8 cellular contexts compared by ENCODE assay signal in the genomic region with DNA sequence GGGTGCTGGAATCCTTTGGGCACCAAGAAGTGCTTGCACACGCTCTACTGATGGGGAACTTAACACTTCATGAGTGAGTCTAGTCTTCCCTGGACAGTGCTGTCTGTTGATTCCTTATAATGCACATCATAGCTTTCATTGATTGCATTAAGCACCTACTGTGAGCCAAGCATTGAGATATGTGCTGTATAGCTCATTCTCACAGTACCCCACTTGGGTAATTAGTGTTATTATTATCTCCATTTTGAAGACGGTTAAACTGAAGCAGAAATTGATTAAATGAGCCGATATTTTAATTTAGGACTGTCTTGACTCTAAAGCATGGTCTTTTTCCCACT. TPM values are rescaled to one million over a fixed set of nuclear protein-coding genes. Genes with fewer than 3 reads are reported as not detected.
DNase-seq lines count a peak whose midpoint lies in the region; ATAC-seq, FAIRE-seq and TF ChIP-seq lines count a peak whose summit lies in the region.

No MANE protein-coding gene starts in this region.

- no peak for TF ChIP-seq POLR2A in GM12878 (IDR thresholded peaks at IDR 0.05; ENCODE audit: low read depth, low read length)

- peaks cover 24% of the 10 kb centered on the region for H3K36me3 Mint-ChIP-seq in activated naive CD4-positive, alpha-beta T cell treated with anti-CD3 and anti-CD28 coated beads, Interleukin-2, amount 10 ng/mL, durations not matched to agents 7 days and 5 days
- peaks cover 3% of the 10 kb centered on the region for H3K36me3 Mint-ChIP-seq in memory B cell
- H3K36me3 Mint-ChIP-seq in type B pancreatic cell = peaks cover 6% of the 10 kb centered on the region

- H3K4me3 ChIP-seq in GM12878 = peak overlapping the region; percentile 32; the same call in 1 of the 2 replicates

- H4K20me1 ChIP-seq in GM12878 (ENCODE audit: control insufficient read depth, insufficient read depth) = no peaks in the 10 kb centered on the region; the same call in 1 of the 2 replicates

- ATAC-seq in GM12878 (no peak), memory B cell (ENCODE audit: low read depth) (no peak), GM19455 (IDR thresholded peaks at IDR 0.05; ENCODE audit: unreplicated experiment) (no peak)

- peaks cover 6% of the 10 kb centered on the region for H3K79me2 ChIP-seq in GM12878 (ENCODE audit: control insufficient read depth, insufficient read depth, low read length)

- no peak for TF ChIP-seq RAD21 in GM12878 (IDR thresholded peaks at IDR 0.05; ENCODE audit: insufficient read depth, low read depth, low read length)

- no peaks in the 10 kb centered on the region; a peak in 2 of 4 replicates for H3K36me3 ChIP-seq in GM12878 (ENCODE audit: control insufficient read depth in 2 of 2, insufficient read depth in 2 of 2, low read length in 1 of 2)

- POLR2A ChIA-PET in GM12878 (lab: Charles Lee) = interaction anchor here (1.2 kb wide), 1 partner anchor 128 kb away, joined by 7 read pairs; the partner anchor contains the start of genes HTD2 and RPP14

- H3K4me2 ChIP-seq in GM12878 (ENCODE audit: control insufficient read depth, insufficient read depth) = peak overlapping the region; percentile 61

- no peak for TF ChIP-seq EP300 in GM12878 (IDR thresholded peaks at IDR 0.05; ENCODE audit: borderline replicate concordance in 1 of 2, control insufficient read depth in 1 of 2, low read depth in 2 of 2, low read length in 2 of 2)

- no peak for DNase-seq in activated naive CD4-positive, alpha-beta T cell treated with anti-CD3 and anti-CD28 coated beads, Interleukin-2, amount 10 ng/mL, durations not matched to agents 7 days and 5 days
- no peak for DNase-seq in activated naive CD4-positive, alpha-beta T cell treated with Interleukin-2 at 50 U/mL for 16 hours
- DNase-seq in GM12878 (ENCODE audit: low read depth, low spot score) = no peak
- DNase-seq in memory B cell (ENCODE audit: low spot score in 2 of 2) = no peak
- DNase-seq in type B pancreatic cell (ENCODE audit: extremely low spot score, unreplicated experiment) = no peak
- DNase-seq in SIG-M5 (lab: John Stamatoyannopoulos, UW) = no peak
- no peak for DNase-seq in SKM-1 treated with dmso at 0.1 percent for 144 hours (lab: John Stamatoyannopoulos, UW; ENCODE audit: unreplicated experiment)

- peaks cover 14% of the 10 kb centered on the region for H3K27me3 Mint-ChIP-seq in activated naive CD4-positive, alpha-beta T cell treated with anti-CD3 and anti-CD28 coated beads, Interleukin-2, amount 10 ng/mL, durations not matched to agents 7 days and 5 days
- no peaks in the 10 kb centered on the region for H3K27me3 Mint-ChIP-seq in memory B cell
- no peaks in the 10 kb centered on the region for H3K27me3 Mint-ChIP-seq in type B pancreatic cell

- no peak overlapping the region for H3K9ac ChIP-seq in GM12878 (ENCODE audit: control insufficient read depth, insufficient read depth, low read length)

- H3K9me3 Mint-ChIP-seq in activated naive CD4-positive, alpha-beta T cell treated with anti-CD3 and anti-CD28 coated beads, Interleukin-2, amount 10 ng/mL, durations not matched to agents 7 days and 5 days = no peaks in the 10 kb centered on the region
- H3K9me3 Mint-ChIP-seq in memory B cell (no peaks in the 10 kb centered on the region), type B pancreatic cell (no peaks in the 10 kb centered on the region)

- no peak overlapping the region for H3K27ac ChIP-seq in GM12878 (ENCODE audit: control insufficient read depth, insufficient read depth)

- H2AFZ ChIP-seq in GM12878 (ENCODE audit: control insufficient read depth, low read depth, low read length) = peak overlapping the region; percentile 86

- RAD21 ChIA-PET in GM12878 (lab: Charles Lee; ENCODE audit: unreplicated experiment) = interaction anchor here (0.8 to 1.0 kb wide), 2 partner anchors 19 to 128 kb away, joined by 3 to 4 read pairs; partner anchors contain the start of genes HTD2 and RPP14

- in situ Hi-C loops in GM12878 (cut with MboI) = no loop called here

- BruUV-seq in GM12878 (replicated peaks; lab: Mats Ljungman, UMichigan) = no TSS peak

- CTCF ChIA-PET in activated naive CD4-positive, alpha-beta T cell treated with anti-CD3 and anti-CD28 coated beads, Interleukin-2, amount 10 ng/mL, durations not matched to agents 7 days and 5 days (lab: Charles Lee) = interaction anchor here (1.2 to 1.3 kb wide), 2 partner anchors 18 to 84 kb away, joined by 3 read pairs; no protein-coding TSS in a partner anchor
- CTCF ChIA-PET in GM12878 (lab: Yijun Ruan, JAX) = interaction anchor here (0.7 to 2.3 kb wide), 7 partner anchors 14 to 216 kb away, joined by 3 to 7 read pairs (median 3); partner anchors contain the start of genes HTD2 and RPP14

- peak overlapping the region; percentile 79 for H3K4me3 Mint-ChIP-seq in activated naive CD4-positive, alpha-beta T cell treated with anti-CD3 and anti-CD28 coated beads, Interleukin-2, amount 10 ng/mL, durations not matched to agents 7 days and 5 days
- H3K4me3 Mint-ChIP-seq in memory B cell (peak overlapping the region; percentile 91), type B pancreatic cell (peak overlapping the region; percentile 93)

- peak; percentile 18 for FAIRE-seq in GM12878 (lab: Jason Lieb, UNC)

- intact Hi-C loops in GM12878 (cut with micrococcal nuclease; ENCODE audit: unreplicated experiment) = loop anchor here (5.0 kb wide), 1 partner anchor 98 kb away; no protein-coding TSS in a partner anchor

- H3K4me1 ChIP-seq in GM12878 (ENCODE audit: control insufficient read depth, insufficient read depth, low read length) = peaks cover 12% of the 10 kb centered on the region

- WGBS in GM12878 (ENCODE audit: insufficient coverage, insufficient replicate concordance, low lambda C conversion rate, missing lambda C conversion rate) = 65% methylated on average over 3 of the region's 3 CpGs

- peaks cover 27% of the 10 kb centered on the region for H3K4me1 Mint-ChIP-seq in activated naive CD4-positive, alpha-beta T cell treated with anti-CD3 and anti-CD28 coated beads, Interleukin-2, amount 10 ng/mL, durations not matched to agents 7 days and 5 days
- H3K4me1 Mint-ChIP-seq in memory B cell (peaks cover 16% of the 10 kb centered on the region), type B pancreatic cell (ENCODE audit: unreplicated experiment) (peaks cover 35% of the 10 kb centered on the region)

- H3K27me3 ChIP-seq in GM12878 (replicated peaks in 1 of 2; ENCODE audit: control insufficient read depth in 2 of 2, insufficient read depth in 2 of 2, low read length in 1 of 2) = no peaks in the 10 kb centered on the region

- TF ChIP-seq CTCF in GM12878 (IDR thresholded peaks at IDR 0.05 in 2 of 3, conservative IDR thresholded peaks at IDR 0.05 in 1 of 3; ENCODE audit: control insufficient read depth in 2 of 3, extremely low read depth in 1 of 3, insufficient read depth in 1 of 3, low read depth in 3 of 3, low read length in 3 of 3) (no peak), type B pancreatic cell (conservative IDR thresholded peaks at IDR 0.05) (no peak)

- H3K9me3 ChIP-seq in GM12878 (replicated peaks; ENCODE audit: control insufficient read depth, insufficient read depth, low read length) = no peaks in the 10 kb centered on the region

- SMC1A ChIA-PET in GM12878 (lab: Charles Lee; ENCODE audit: uncharacterized antibody, unreplicated experiment) = interaction anchor here (1.0 to 2.9 kb wide), 5 partner anchors 14 to 127 kb away, joined by 3 to 15 read pairs (median 4); partner anchors contain the start of genes HTD2 and RPP14

- peak overlapping the region; percentile 86 for H3K27ac Mint-ChIP-seq in activated naive CD4-positive, alpha-beta T cell treated with anti-CD3 and anti-CD28 coated beads, Interleukin-2, amount 10 ng/mL, durations not matched to agents 7 days and 5 days
- H3K27ac Mint-ChIP-seq in memory B cell = peak overlapping the region; percentile 93
- H3K27ac Mint-ChIP-seq in type B pancreatic cell = peak overlapping the region; percentile 81

TF ChIP-seq in GM12878, 131 proteins besides CTCF, POLR2A, EP300 and RAD21:
- TF ChIP-seq DPF2 (IDR thresholded peaks at IDR 0.05) = no peak
- TF ChIP-seq TCF12 (IDR thresholded peaks at IDR 0.05; ENCODE audit: low read depth, low read length) = no peak

RNA-seq across cellular contexts. Expression of gene PDHB, which starts 0.5 kb away (rescaled TPM):
- 50.9 and 55.7 TPM in 2 replicates for total RNA-seq in GM12878 (2013; cell fraction: nucleolus; rRNA removed)
- 68.6 and 83.4 TPM in 2 replicates for total RNA-seq in GM12878 (2014; rRNA removed)
- total RNA-seq in GM12878 (2014; rRNA removed; fragmentation: Illumina TruSeq; extraction: Trizol) = 83.2 and 85.3 TPM in 2 replicates
- total RNA-seq in GM12878 (2021) = 62.9 and 65.5 TPM in 2 replicates
- 32.4 TPM for polyA plus RNA-seq in GM12878 (2011; ENCODE audit: low read depth)
- 92.2 and 121 TPM in 2 replicates for polyA plus RNA-seq in GM12878 (2011; rRNA removed)
- polyA plus RNA-seq in GM12878 (2011; cell fraction: cytosol; rRNA removed) = 48.6 and 54.9 TPM in 2 replicates
- 33.9 and 44.6 TPM in 2 replicates for polyA plus RNA-seq in GM12878 (2011; cell fraction: nucleus; rRNA removed)
- 38.7 and 47.0 TPM in 2 replicates for polyA plus RNA-seq in GM12878 (2012)
- 76.5 and 84.2 TPM in 2 replicates for polyA plus RNA-seq in GM12878 (2014; fragmentation: Illumina TruSeq; extraction: Trizol)
- polyA plus RNA-seq in GM12878 (2014; fragmentation: Nextera tagmentation; extraction: Ambion mirVana) = 100 to 1,000 TPM; 167 to 224 TPM
- 68.3 and 94.2 TPM in 2 replicates for polyA plus RNA-seq in GM12878 (2014; rRNA removed)
- 100 to 1,000 TPM; 120 to 123 TPM for polyA plus RNA-seq in GM12878 (2016; fragmentation: Nextera tagmentation; extraction: Ambion mirVana)
- 36.3 and 42.7 TPM in 2 replicates for polyA minus RNA-seq in GM12878 (2011; rRNA and poly(A)+ RNA removed)
- polyA minus RNA-seq in GM12878 (2011; cell fraction: cytosol; rRNA and poly(A)+ RNA removed) = 13.9 and 20.2 TPM in 2 replicates
- 18.6 and 28.8 TPM in 2 replicates for polyA minus RNA-seq in GM12878 (2011; cell fraction: nucleus; rRNA and poly(A)+ RNA removed)
- 72.1 and 76.9 TPM in 2 replicates for total RNA-seq in type B pancreatic cell (ENCODE audit: low replicate concordance)

RNA-seq across cellular contexts. Expression of gene KCTD6, which starts 57.8 kb away (rescaled TPM):
- 14.7 and 18.0 TPM in 2 replicates for total RNA-seq in GM12878 (2013; cell fraction: nucleolus; rRNA removed)
- total RNA-seq in GM12878 (2014; rRNA removed) (6.7 and 8.8 TPM in 2 replicates), GM12878 (2014; rRNA removed; fragmentation: Illumina TruSeq; extraction: Trizol) (9.0 and 10.6 TPM in 2 replicates), GM12878 (2021) (5.2 and 5.8 TPM in 2 replicates), type B pancreatic cell (ENCODE audit: low replicate concordance) (23.5 and 24.9 TPM in 2 replicates)
- 2.3 TPM for polyA plus RNA-seq in GM12878 (2011; ENCODE audit: low read depth)
- polyA plus RNA-seq in GM12878 (2011; rRNA removed) (10.3 and 12.0 TPM in 2 replicates), GM12878 (2014; fragmentation: Illumina TruSeq; extraction: Trizol) (10.7 and 13.1 TPM in 2 replicates), GM12878 (2014; fragmentation: Nextera tagmentation; extraction: Ambion mirVana) (1 to 10 TPM; 9.1 to 9.4 TPM), GM12878 (2014; rRNA removed) (7.5 and 8.2 TPM in 2 replicates), GM12878 (2016; fragmentation: Nextera tagmentation; extraction: Ambion mirVana) (1 to 10 TPM; 6.1 to 8.4 TPM)
- polyA plus RNA-seq in GM12878 (2011; cell fraction: cytosol; rRNA removed) = 4.8 and 6.5 TPM in 2 replicates
- 5.1 and 6.1 TPM in 2 replicates for polyA plus RNA-seq in GM12878 (2011; cell fraction: nucleus; rRNA removed)
- 2.2 and 3.3 TPM in 2 replicates for polyA plus RNA-seq in GM12878 (2012)
- polyA minus RNA-seq in GM12878 (2011; rRNA and poly(A)+ RNA removed) = 5.5 and 6.1 TPM in 2 replicates
- polyA minus RNA-seq in GM12878 (2011; cell fraction: cytosol; rRNA and poly(A)+ RNA removed) = 2.1 and 2.5 TPM in 2 replicates
- 5.7 and 11.7 TPM in 2 replicates for polyA minus RNA-seq in GM12878 (2011; cell fraction: nucleus; rRNA and poly(A)+ RNA removed)
